ENCODE assay signal across 15 cellular contexts in the genomic region with DNA sequence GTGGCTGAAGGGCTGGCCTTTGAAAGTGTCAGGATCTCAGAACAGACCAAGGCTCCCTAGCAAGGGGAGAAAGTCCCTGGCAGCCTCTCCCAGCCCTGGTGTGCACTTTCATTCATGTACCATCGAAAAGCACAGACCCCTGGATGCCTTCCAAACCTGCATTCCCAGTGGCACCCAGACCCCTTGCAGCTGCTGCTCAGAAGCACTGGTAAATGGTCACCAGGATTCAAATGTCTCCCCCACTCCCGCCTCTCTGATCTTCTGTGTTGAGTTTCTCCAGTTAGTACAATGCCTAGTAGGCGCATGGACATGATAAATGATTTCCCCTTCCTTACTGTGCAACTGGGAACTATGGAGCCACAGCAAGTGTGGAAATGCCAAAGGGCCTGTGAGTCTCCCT.
A peak's percentile ranks its signal among the peaks of the same experiment; 100 is the strongest.
DNase-seq lines count a peak whose midpoint lies in the region; ATAC-seq, FAIRE-seq and TF ChIP-seq lines count a peak whose summit lies in the region.
"Had no signal": no experiment of that assay in that cellular context is flagged by ENCODE, and none has a peak within 500 bp of the region (broad histone marks: within the 10 kb centered on the region; RNA-seq: fewer than 3 reads in every experiment).

No MANE protein-coding gene starts in this region.

- no peaks in the 10 kb centered on the region for H3K36me3 ChIP-seq in adipocyte (ENCODE audit: control insufficient read depth, insufficient read depth, low read length, severe bottlenecking)
- H3K36me3 ChIP-seq in pancreas, result no peaks in the 10 kb centered on the region

- H3K4me3 ChIP-seq in adipocyte (ENCODE audit: low read length) (no peak overlapping the region), fibroblast of the aortic adventitia (ENCODE audit: low read depth, low read length) (no peak overlapping the region), pancreas (no peak overlapping the region)
- H3K4me3 ChIP-seq: SK-N-MC had no signal

- no peaks in the 10 kb centered on the region for H3K27me3 ChIP-seq in adipocyte (replicated peaks; ENCODE audit: control insufficient read depth, insufficient read depth, low read length)
- no peaks in the 10 kb centered on the region for H3K27me3 ChIP-seq in pancreas

- intact Hi-C loops in pancreas (cut with DNase I), result no loop called here

- FAIRE-seq in HTR-8/SVneo (lab: Jason Lieb, UNC), result peak; percentile 38
- no peak for FAIRE-seq in pancreas (lab: Jason Lieb, UNC)
- FAIRE-seq: H54, small intestine had no signal

- ATAC-seq in pancreas, result peak in 2 of 4 donors; percentile 17 to 31
- ATAC-seq in HG03280 (IDR thresholded peaks at IDR 0.05; ENCODE audit: unreplicated experiment), result no peak

- H3K9me3 ChIP-seq in adipocyte (ENCODE audit: control insufficient read depth, low read length) (no peaks in the 10 kb centered on the region), pancreas (no peaks in the 10 kb centered on the region)

- peak overlapping the region in 3 of 4 donors; percentile 11 to 41 (median 37) for H3K27ac ChIP-seq in pancreas
- H3K27ac ChIP-seq: SK-N-MC had no signal

- TF ChIP-seq CTCF in fibroblast of the aortic adventitia (IDR thresholded peaks at IDR 0.05; ENCODE audit: insufficient read depth, low read length) (no peak), pancreas (IDR thresholded peaks at IDR 0.05) (no peak)

- H3K4me1 ChIP-seq in adipocyte (ENCODE audit: control insufficient read depth, insufficient read depth, low read length), result peaks cover 52% of the 10 kb centered on the region
- H3K4me1 ChIP-seq in pancreas, result peaks cover 0 to 4% (median 0%) of the 10 kb centered on the region in 3 donors

- H3K9ac ChIP-seq in adipocyte (ENCODE audit: low read length), result peak overlapping the region; percentile 16

- 81 to 87% methylated on average over 3 of the region's 3 CpGs for WGBS in pancreas, 2 donors

- DNase-seq in HTR-8/SVneo (ENCODE audit: insufficient read length, low spot score) (peak; percentile 25), adipocyte (ENCODE audit: low read depth) (no peak), fibroblast of the aortic adventitia (ENCODE audit: low read depth) (peak; percentile 32), pancreas (no peak), AML-193 (lab: John Stamatoyannopoulos, UW) (no peak), NCI-H510A (lab: John Stamatoyannopoulos, UW) (no peak)
- no peak for DNase-seq in stimulated activated CD4-positive, alpha-beta T cell treated with anti-CD3 and anti-CD28 coated beads, Interleukin-4, amount 100 ng/mL, for 24 hours
- DNase-seq: activated CD4-positive, alpha-beta memory T cell treated with anti-CD3 and anti-CD28 coated beads for 36 hours; DMS79; NCI-H1105; small intestine; stimulated activated naive CD4-positive, alpha-beta T cell treated with Interleukin-2 at 50 U/mL for 16 hours had no signal

Comparison
In these comparisons a context has a peak if more than half of its experiments do, and no peak if none do; other contexts are left out.
1. DNase-seq: peak in HTR-8/SVneo (single experiment) and fibroblast of the aortic adventitia (single experiment); none in adipocyte (single experiment), pancreas (0 of 6), AML-193 (0 of 2), NCI-H510A (single experiment) and stimulated activated CD4-positive, alpha-beta T cell treated with anti-CD3 and anti-CD28 coated beads, Interleukin-4, amount 100 ng/mL, for 24 hours (single experiment).